ENCODE assay signal across 8 cellular contexts in the genomic region with DNA sequence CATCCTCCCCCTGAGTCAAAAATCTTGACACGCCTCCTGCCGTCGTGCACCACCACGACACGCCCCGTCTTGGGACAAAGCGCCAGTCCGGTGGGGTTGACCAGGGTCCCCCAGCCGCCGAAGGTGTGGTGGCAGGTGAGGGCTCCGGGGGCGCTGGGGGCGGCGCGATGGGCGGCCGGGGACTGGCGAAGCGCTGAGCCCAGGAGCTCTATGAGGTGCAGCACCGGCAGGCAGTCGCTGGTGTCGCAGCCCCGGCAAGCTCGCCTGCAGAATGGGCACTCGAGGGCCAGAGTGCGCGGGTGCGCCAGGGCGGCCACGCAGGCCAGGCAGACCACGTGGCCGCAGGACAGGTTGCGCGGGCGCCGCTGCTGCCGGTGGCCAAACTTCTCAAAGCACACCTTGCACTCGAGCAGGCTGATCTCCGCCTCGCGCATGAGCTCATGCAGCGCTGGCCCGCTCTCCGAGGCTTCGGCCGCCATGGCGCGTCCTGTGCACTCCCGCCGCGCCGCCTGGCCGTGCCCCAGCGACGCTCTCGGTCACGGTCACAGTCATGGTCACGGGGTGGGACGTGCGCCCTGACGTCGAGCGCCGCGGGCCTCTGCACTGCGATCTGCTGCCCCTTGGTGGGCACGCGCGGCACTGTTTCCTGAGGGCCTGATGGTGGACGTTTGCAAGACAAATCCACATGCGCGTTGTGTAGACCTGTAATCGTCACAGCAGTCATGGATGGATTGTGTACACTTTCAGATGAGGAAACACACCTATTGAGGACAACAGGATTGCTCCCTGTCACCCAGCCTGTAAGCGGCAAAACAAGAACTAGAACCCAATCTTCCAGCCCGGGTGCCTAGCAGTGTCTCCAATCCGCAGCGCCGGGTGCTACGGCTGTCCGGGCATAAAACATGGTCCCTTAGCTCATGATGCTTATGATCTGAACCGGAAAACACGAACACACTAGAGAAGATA. TPM values are rescaled to one million over a fixed set of nuclear protein-coding genes. Genes with fewer than 3 reads are reported as not detected.
A peak's percentile ranks its signal among the peaks of the same experiment; 100 is the strongest.
DNase-seq lines count a peak whose midpoint lies in the region; ATAC-seq, FAIRE-seq and TF ChIP-seq lines count a peak whose summit lies in the region.

A gene (minus strand): TSS at position 550 of the 966 bp plus-strand sequence. CDS start 71 bp downstream, at position 479.

- H3K4me3 ChIP-seq in GM08714 (ENCODE audit: low read length), result peak within 1 kb of the TSS; percentile 52; the same call in 1 of the 2 replicates
- H3K4me3 ChIP-seq in HCT116 (replicated peaks in 1 of 2; ENCODE audit: low read depth in 1 of 2, low read length in 2 of 2), result no peak within 1 kb of the TSS
- H3K4me3 ChIP-seq in bronchial epithelial cell (ENCODE audit: low read depth, low read length), result peak within 1 kb of the TSS; percentile 50
- H3K4me3 ChIP-seq in skin epidermis, result peak within 1 kb of the TSS; percentile 34 to 54 (median 49)

- TF ChIP-seq RAD21 in HCT116 (IDR thresholded peaks at IDR 0.05; ENCODE audit: low read depth), result peak; percentile 44

- H3K27me3 ChIP-seq in HCT116 (ENCODE audit: insufficient read depth, low read length) (no peaks in the 10 kb centered on the region), bronchial epithelial cell (ENCODE audit: control insufficient read depth, insufficient read depth, low read length) (no peaks in the 10 kb centered on the region)

- no peaks in the 10 kb centered on the region for H4K20me1 ChIP-seq in HCT116 (ENCODE audit: insufficient read depth)

- H3K27ac ChIP-seq in HCT116 (ENCODE audit: low read depth, low read length) (no peak within 1 kb of the TSS), skin epidermis (peak within 1 kb of the TSS in 20 of 21 experiments; percentile 21 to 82 (median 66))

- H3K9me3 Mint-ChIP-seq in WTC11, result no peaks in the 10 kb centered on the region

- no peak within 1 kb of the TSS for H3K9ac ChIP-seq in HCT116 (ENCODE audit: low read length)

- H3K4me3 Mint-ChIP-seq in WTC11, result peak within 1 kb of the TSS; percentile 58

- POLR2A ChIA-PET in HCT116 (lab: Charles Lee) (interaction anchor here (0.6 kb wide), 1 partner anchor 11 kb away, joined by 3 read pairs; no protein-coding TSS in a partner anchor), WTC11 (lab: Charles Lee) (interaction anchor here (0.9 to 1.7 kb wide), 2 partner anchors 135 to 522 kb away, joined by 3 to 4 read pairs; a partner anchor contains a TSS)

- no peaks in the 10 kb centered on the region for H3K79me2 ChIP-seq in HCT116 (ENCODE audit: insufficient read depth, low read length)

- TF ChIP-seq POLR2A in HCT116 (IDR thresholded peaks at IDR 0.05; ENCODE audit: borderline replicate concordance, extremely low read depth, insufficient read depth, insufficient read length), result no peak

- CTCF ChIA-PET in HCT116 (lab: Charles Lee), result no interaction called here
- CTCF ChIA-PET in WTC11 (lab: Charles Lee), result interaction anchor here (0.6 to 2.7 kb wide), 49 partner anchors 9 to 522 kb away, joined by 3 to 15 read pairs (median 4); a partner anchor contains a TSS

- H3K4me2 ChIP-seq in HCT116 (ENCODE audit: low read length), result no peak within 1 kb of the TSS

- no peaks in the 10 kb centered on the region for H3K36me3 Mint-ChIP-seq in WTC11

- TF ChIP-seq CTCF in HCT116 (IDR thresholded peaks at IDR 0.05 in 2 of 3, conservative IDR thresholded peaks at IDR 0.05 in 1 of 3; ENCODE audit: borderline replicate concordance in 1 of 3, insufficient read depth in 1 of 3, low read depth in 2 of 3, low read length in 2 of 3) (peak in 2 of 3 experiments; percentile 38 to 48; a peak in 4 of 6 replicates), WTC11 (IDR thresholded peaks at IDR 0.05) (peak; percentile 72), bronchial epithelial cell (IDR thresholded peaks at IDR 0.05; ENCODE audit: insufficient read depth, low read length, severe bottlenecking) (peak; percentile 97)

- no peak within 1 kb of the TSS for H2AFZ ChIP-seq in HCT116 (ENCODE audit: low read depth, low read length, poor library complexity, severe bottlenecking)

- no peaks in the 10 kb centered on the region for H3K9me3 ChIP-seq in HCT116 (ENCODE audit: control insufficient read depth in 1 of 2, insufficient read depth in 1 of 2, low read depth in 1 of 2, low read length in 2 of 2)

- ATAC-seq in HCT116 (peak; percentile 60; the same call in 1 of the 2 replicates), WTC11 (peak; percentile 92)

- H3K4me1 ChIP-seq in HCT116 (ENCODE audit: control insufficient read depth in 1 of 2, insufficient read depth in 2 of 2, low read length in 2 of 2), result no peaks in the 10 kb centered on the region

- FAIRE-seq in bronchial epithelial cell (lab: Jason Lieb, UNC), result no peak

- H3K27me3 Mint-ChIP-seq in WTC11 (ENCODE audit: low read depth), result peaks cover 23% of the 10 kb centered on the region

- no TSS peak for BruUV-seq in HCT116 (replicated peaks; lab: Mats Ljungman, UMichigan)

- H3K9me2 ChIP-seq in HCT116 (ENCODE audit: insufficient read depth), result no peaks in the 10 kb centered on the region

- H3K4me1 Mint-ChIP-seq in WTC11, result peaks cover 9% of the 10 kb centered on the region

- RAD21 ChIA-PET in HCT116 (lab: Charles Lee; ENCODE audit: low non-redundant PET in 1 of 2, low total read pairs in 2 of 2, uncharacterized antibody in 2 of 2, unreplicated experiment in 2 of 2), result no interaction called here

- DNase-seq in HCT116 (ENCODE audit: low read depth, low spot score) (no peak), NCI-H1105 (lab: John Stamatoyannopoulos, UW) (peak; percentile 55), WTC11 (ENCODE audit: low spot score) (peak; percentile 83), bronchial epithelial cell (ENCODE audit: low read depth) (peak; percentile 74), iPS-NIHi7 (ENCODE audit: extremely low spot score) (peak; percentile 85), NCI-H1436 (lab: John Stamatoyannopoulos, UW) (no peak)

- H3K36me3 ChIP-seq in HCT116 (ENCODE audit: control insufficient read depth in 1 of 2, insufficient read depth in 2 of 2, low read length in 2 of 2) (no peaks in the 10 kb centered on the region), bronchial epithelial cell (ENCODE audit: control insufficient read depth, insufficient read depth, low read length) (no peaks in the 10 kb centered on the region)

- no peak within 1 kb of the TSS for H3K27ac Mint-ChIP-seq in WTC11

- intact Hi-C loops in HCT116 (cut with micrococcal nuclease), result no loop called here

TF ChIP-seq in HCT116, 20 proteins besides CTCF, POLR2A, EP300 and RAD21 (continues in another document):
- TF ChIP-seq, protein P1, sequence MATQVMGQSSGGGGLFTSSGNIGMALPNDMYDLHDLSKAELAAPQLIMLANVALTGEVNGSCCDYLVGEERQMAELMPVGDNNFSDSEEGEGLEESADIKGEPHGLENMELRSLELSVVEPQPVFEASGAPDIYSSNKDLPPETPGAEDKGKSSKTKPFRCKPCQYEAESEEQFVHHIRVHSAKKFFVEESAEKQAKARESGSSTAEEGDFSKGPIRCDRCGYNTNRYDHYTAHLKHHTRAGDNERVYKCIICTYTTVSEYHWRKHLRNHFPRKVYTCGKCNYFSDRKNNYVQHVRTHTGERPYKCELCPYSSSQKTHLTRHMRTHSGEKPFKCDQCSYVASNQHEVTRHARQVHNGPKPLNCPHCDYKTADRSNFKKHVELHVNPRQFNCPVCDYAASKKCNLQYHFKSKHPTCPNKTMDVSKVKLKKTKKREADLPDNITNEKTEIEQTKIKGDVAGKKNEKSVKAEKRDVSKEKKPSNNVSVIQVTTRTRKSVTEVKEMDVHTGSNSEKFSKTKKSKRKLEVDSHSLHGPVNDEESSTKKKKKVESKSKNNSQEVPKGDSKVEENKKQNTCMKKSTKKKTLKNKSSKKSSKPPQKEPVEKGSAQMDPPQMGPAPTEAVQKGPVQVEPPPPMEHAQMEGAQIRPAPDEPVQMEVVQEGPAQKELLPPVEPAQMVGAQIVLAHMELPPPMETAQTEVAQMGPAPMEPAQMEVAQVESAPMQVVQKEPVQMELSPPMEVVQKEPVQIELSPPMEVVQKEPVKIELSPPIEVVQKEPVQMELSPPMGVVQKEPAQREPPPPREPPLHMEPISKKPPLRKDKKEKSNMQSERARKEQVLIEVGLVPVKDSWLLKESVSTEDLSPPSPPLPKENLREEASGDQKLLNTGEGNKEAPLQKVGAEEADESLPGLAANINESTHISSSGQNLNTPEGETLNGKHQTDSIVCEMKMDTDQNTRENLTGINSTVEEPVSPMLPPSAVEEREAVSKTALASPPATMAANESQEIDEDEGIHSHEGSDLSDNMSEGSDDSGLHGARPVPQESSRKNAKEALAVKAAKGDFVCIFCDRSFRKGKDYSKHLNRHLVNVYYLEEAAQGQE (IDR thresholded peaks at IDR 0.05; ENCODE audit: low read depth), result no peak
- TF ChIP-seq JUND (IDR thresholded peaks at IDR 0.05), result no peak
- no peak for TF ChIP-seq EZH2phosphoT487 (IDR thresholded peaks at IDR 0.05; ENCODE audit: borderline replicate concordance)

TF ChIP-seq in WTC11, 78 proteins besides CTCF, POLR2A, EP300 and RAD21 (continues in another document):
- no peak for TF ChIP-seq JAZF1 (CRISPR knock-in tag; IDR thresholded peaks at IDR 0.05)
- TF ChIP-seq, protein P2, sequence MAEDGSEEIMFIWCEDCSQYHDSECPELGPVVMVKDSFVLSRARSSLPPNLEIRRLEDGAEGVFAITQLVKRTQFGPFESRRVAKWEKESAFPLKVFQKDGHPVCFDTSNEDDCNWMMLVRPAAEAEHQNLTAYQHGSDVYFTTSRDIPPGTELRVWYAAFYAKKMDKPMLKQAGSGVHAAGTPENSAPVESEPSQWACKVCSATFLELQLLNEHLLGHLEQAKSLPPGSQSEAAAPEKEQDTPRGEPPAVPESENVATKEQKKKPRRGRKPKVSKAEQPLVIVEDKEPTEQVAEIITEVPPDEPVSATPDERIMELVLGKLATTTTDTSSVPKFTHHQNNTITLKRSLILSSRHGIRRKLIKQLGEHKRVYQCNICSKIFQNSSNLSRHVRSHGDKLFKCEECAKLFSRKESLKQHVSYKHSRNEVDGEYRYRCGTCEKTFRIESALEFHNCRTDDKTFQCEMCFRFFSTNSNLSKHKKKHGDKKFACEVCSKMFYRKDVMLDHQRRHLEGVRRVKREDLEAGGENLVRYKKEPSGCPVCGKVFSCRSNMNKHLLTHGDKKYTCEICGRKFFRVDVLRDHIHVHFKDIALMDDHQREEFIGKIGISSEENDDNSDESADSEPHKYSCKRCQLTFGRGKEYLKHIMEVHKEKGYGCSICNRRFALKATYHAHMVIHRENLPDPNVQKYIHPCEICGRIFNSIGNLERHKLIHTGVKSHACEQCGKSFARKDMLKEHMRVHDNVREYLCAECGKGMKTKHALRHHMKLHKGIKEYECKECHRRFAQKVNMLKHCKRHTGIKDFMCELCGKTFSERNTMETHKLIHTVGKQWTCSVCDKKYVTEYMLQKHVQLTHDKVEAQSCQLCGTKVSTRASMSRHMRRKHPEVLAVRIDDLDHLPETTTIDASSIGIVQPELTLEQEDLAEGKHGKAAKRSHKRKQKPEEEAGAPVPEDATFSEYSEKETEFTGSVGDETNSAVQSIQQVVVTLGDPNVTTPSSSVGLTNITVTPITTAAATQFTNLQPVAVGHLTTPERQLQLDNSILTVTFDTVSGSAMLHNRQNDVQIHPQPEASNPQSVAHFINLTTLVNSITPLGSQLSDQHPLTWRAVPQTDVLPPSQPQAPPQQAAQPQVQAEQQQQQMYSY (CRISPR knock-in tag; IDR thresholded peaks at IDR 0.05), result peak; percentile 72

RNA-seq across cellular contexts. Expression of the gene that starts here (rescaled TPM):
- total RNA-seq in HCT116 (2021; ENCODE audit: unreplicated experiment), result not detected
- not detected in 2 replicates for polyA plus RNA-seq in HCT116 (2012)
- 1.0 to 1.4 TPM (median 1.2 TPM) in 3 replicates for total RNA-seq in WTC11 (2021)
- 1.6 and 1.8 TPM in 2 replicates for total RNA-seq in bronchial epithelial cell

Comparison
In these comparisons a context has a peak if more than half of its experiments do, and no peak if none do; other contexts are left out.
1. Peak in ATAC-seq in HCT116; RNA of the gene not detected or under 1 TPM.
2. H3K4me3 ChIP-seq: peak in GM08714 (single experiment), bronchial epithelial cell (single experiment) and skin epidermis (7 of 7); none in HCT116 (0 of 2).
3. DNase-seq: peak in NCI-H1105 (single experiment), WTC11 (single experiment), bronchial epithelial cell (single experiment) and iPS-NIHi7 (single experiment); none in HCT116 (single experiment) and NCI-H1436 (single experiment).
4. CTCF ChIP-seq: peak in every context shown above with its lines; median percentile 97 in bronchial epithelial cell; 72 in WTC11; 43 in HCT116.